Comparison of ENCODE assay signal across 7 cellular contexts in genomic region chr21:27858053-27858825, GRCh38.
A peak's percentile ranks its signal among the peaks of the same experiment; 100 is the strongest.
DNase-seq lines count a peak whose midpoint lies in the region; ATAC-seq, FAIRE-seq and TF ChIP-seq lines count a peak whose summit lies in the region.
"Not testable (repeated sequence)": the region's sequence is repeated elsewhere in the genome, so short reads cannot be mapped to it uniquely, and the experiment has no call there.

No MANE protein-coding gene starts in this region.

- not testable (repeated sequence) for H3K9ac ChIP-seq in adipocyte (ENCODE audit: low read length)

- not testable (repeated sequence) for H3K27ac ChIP-seq in brain microvascular endothelial cell, pancreas

- 85 to 91% methylated on average over 5 of the region's 5 CpGs for WGBS in pancreas, 2 donors

- peak; percentile 11 for DNase-seq in Daoy (ENCODE audit: low read depth)
- DNase-seq in M059J (ENCODE audit: low read depth): peak; percentile 46
- peak; percentile 32 for DNase-seq in adipocyte (ENCODE audit: low read depth)
- peak; percentile 1 for DNase-seq in brain microvascular endothelial cell
- peak; percentile 30 for DNase-seq in choroid plexus epithelial cell (ENCODE audit: low read depth)
- DNase-seq in fibroblast of the aortic adventitia (ENCODE audit: low read depth): peak; percentile 91
- DNase-seq in pancreas: not testable (repeated sequence)

- not testable (repeated sequence) for TF ChIP-seq CTCF in brain microvascular endothelial cell (IDR thresholded peaks at IDR 0.05; ENCODE audit: low read depth, low read length, missing control alignments); choroid plexus epithelial cell (conservative IDR thresholded peaks at IDR 0.05; ENCODE audit: low read depth, low read length); fibroblast of the aortic adventitia (IDR thresholded peaks at IDR 0.05; ENCODE audit: insufficient read depth, low read length); pancreas (IDR thresholded peaks at IDR 0.05)

- not testable (repeated sequence) for H3K4me3 ChIP-seq in adipocyte (ENCODE audit: low read length); brain microvascular endothelial cell (ENCODE audit: low read depth, low read length); choroid plexus epithelial cell (ENCODE audit: low read depth, low read length); fibroblast of the aortic adventitia (ENCODE audit: low read depth, low read length); pancreas

- not testable (repeated sequence) for H3K4me1 ChIP-seq in adipocyte (ENCODE audit: control insufficient read depth, insufficient read depth, low read length); pancreas

- FAIRE-seq in pancreas (lab: Jason Lieb, UNC): peak; percentile 29

- H3K27me3 ChIP-seq in adipocyte (replicated peaks; ENCODE audit: control insufficient read depth, insufficient read depth, low read length); brain microvascular endothelial cell (replicated peaks); pancreas: not testable (repeated sequence)

- not testable (repeated sequence) for H3K36me3 ChIP-seq in adipocyte (ENCODE audit: control insufficient read depth, insufficient read depth, low read length, severe bottlenecking); brain microvascular endothelial cell (replicated peaks); pancreas

- H3K9me3 ChIP-seq in adipocyte (ENCODE audit: control insufficient read depth, low read length); pancreas: not testable (repeated sequence)

- ATAC-seq in pancreas: not testable (repeated sequence)

- in situ Hi-C loops in brain microvascular endothelial cell (cut with HindIII; ENCODE audit: low pct_ligation_motif_present, low sequenced_read_pairs): not testable (repeated sequence)

- intact Hi-C loops in pancreas (cut with DNase I): not testable (repeated sequence)
